In genomic region chr2:25939257-25939668, GRCh38 we compare ENCODE assay signal across 22 cellular contexts. TPM values are rescaled to one million over a fixed set of nuclear protein-coding genes. Genes with fewer than 3 reads are reported as not detected.
DNase-seq lines count a peak whose midpoint lies in the region; TF ChIP-seq lines count a peak whose summit lies in the region.
"Had no signal": no experiment of that assay in that cellular context is flagged by ENCODE, and none has a peak within 500 bp of the region (broad histone marks: within the 10 kb centered on the region; RNA-seq: fewer than 3 reads in every experiment).

No MANE protein-coding gene starts in this region.

- peak; percentile 45 for TF ChIP-seq POLR2A in transverse colon (IDR thresholded peaks at IDR 0.05)
- no peak for TF ChIP-seq POLR2A in esophagus squamous epithelium (IDR thresholded peaks at IDR 0.05)

- no peaks in the 10 kb centered on the region for H3K27me3 ChIP-seq in duodenal mucosa (ENCODE audit: control insufficient read depth in 1 of 2, insufficient read depth in 2 of 2, low read length in 2 of 2)
- no peaks in the 10 kb centered on the region for H3K27me3 ChIP-seq in transverse colon
- no peaks in the 10 kb centered on the region for H3K27me3 ChIP-seq in esophagus squamous epithelium
- H3K27me3 ChIP-seq: body of pancreas, sigmoid colon, SJCRH30 had no signal

- TF ChIP-seq EP300 in transverse colon (IDR thresholded peaks at IDR 0.05; ENCODE audit: low read depth) = no peak

- no peaks in the 10 kb centered on the region for H3K36me3 ChIP-seq in duodenal mucosa (ENCODE audit: control insufficient read depth in 1 of 2, insufficient read depth in 2 of 2, low read length in 2 of 2)
- no peaks in the 10 kb centered on the region for H3K36me3 ChIP-seq in transverse colon
- no peaks in the 10 kb centered on the region for H3K36me3 ChIP-seq in esophagus squamous epithelium
- H3K36me3 ChIP-seq: HAP-1, SJCRH30 had no signal

- WGBS in transverse colon (ENCODE audit: low coverage in 1 of 2), 2 donors = 42 to 100% methylated on average over 1 to 8 of the region's 8 CpGs
- WGBS in esophagus squamous epithelium, 2 donors = 78 to 83% methylated on average over 6 to 8 of the region's 8 CpGs

- peak overlapping the region; percentile 30 to 49 for H3K9ac ChIP-seq in duodenal mucosa (ENCODE audit: low read depth in 1 of 2, low read length in 2 of 2)

- TF ChIP-seq CTCF in transverse colon (IDR thresholded peaks at IDR 0.05) (no peak), esophagus squamous epithelium (IDR thresholded peaks at IDR 0.05) (no peak)

- intact Hi-C loops in transverse colon (cut with DNase I; ENCODE audit: low total_unique reads) (no loop called here), esophagus squamous epithelium (cut with DNase I) (no loop called here)

- peak; percentile 27 for DNase-seq in DMS 273 (lab: John Stamatoyannopoulos, UW; ENCODE audit: unreplicated experiment)
- no peak for DNase-seq in DMS 273 treated with DMSO at 0.1 percent for 48 hours (lab: John Stamatoyannopoulos, UW)
- peak; percentile 17 for DNase-seq in mucosa of gallbladder (ENCODE audit: low spot score)
- peak; percentile 41 for DNase-seq in transverse colon
- DNase-seq in stimulated activated CD4-positive, alpha-beta T cell treated with anti-CD3 and anti-CD28 coated beads, Interleukin-1b, Interleukin-23, amount 100 ng/mL, for 48 hours = no peak
- DNase-seq in esophagus squamous epithelium (lab: John Stamatoyannopoulos, UW) = no peak
- DNase-seq in activated CD4-positive, alpha-beta T cell treated with anti-CD3 and anti-CD28 coated beads for 1 hour = no peak
- DNase-seq: activated CD8-positive, alpha-beta memory T cell treated with anti-CD3 and anti-CD28 coated beads, Interleukin-2, amount 50 U/mL, for 48 hours; activated naive CD4-positive, alpha-beta T cell treated with anti-CD3 and anti-CD28 coated beads for 36 hours; body of pancreas; DMS53; foreskin fibroblast; Kasumi-1; mesenchymal stem cell; NCI-H1417 treated with DMSO at 0.1 percent for 48 hours; NCI-H226; sigmoid colon; SJCRH30; stimulated activated CD4-positive, alpha-beta T cell treated with anti-CD3 and anti-CD28 coated beads, Interleukin-2, amount 100 ng/mL, for 48 hours had no signal

- H3K27ac ChIP-seq in duodenal mucosa (ENCODE audit: low read depth, low read length) = no peak overlapping the region
- peak overlapping the region; percentile 61 to 76 (median 72) for H3K27ac ChIP-seq in transverse colon
- no peak overlapping the region for H3K27ac ChIP-seq in esophagus squamous epithelium
- H3K27ac ChIP-seq: 22Rv1, body of pancreas, SJCRH30 had no signal

- in situ Hi-C loops in transverse colon (cut with MboI; ENCODE audit: low pct_ligation_motif_present in 1 of 4, low pct_unique_long_range_greater_than_20kb in 1 of 4, low sequenced_read_pairs in 3 of 4) = no loop called here

- H3K9me3 ChIP-seq in duodenal mucosa (ENCODE audit: control insufficient read depth in 1 of 2, low read length in 2 of 2) = no peaks in the 10 kb centered on the region
- H3K9me3 ChIP-seq in transverse colon = no peaks in the 10 kb centered on the region
- H3K9me3 ChIP-seq in esophagus squamous epithelium = no peaks in the 10 kb centered on the region
- H3K9me3 ChIP-seq: body of pancreas, HAP-1, sigmoid colon, SJCRH30 had no signal

- H3K4me1 ChIP-seq in duodenal mucosa (ENCODE audit: control insufficient read depth in 1 of 2, insufficient read depth in 2 of 2, low read length in 2 of 2) (peaks cover 6 to 7% of the 10 kb centered on the region in 2 donors), transverse colon (no peaks in the 10 kb centered on the region), esophagus squamous epithelium (peaks cover 0 to 11% (median 0%) of the 10 kb centered on the region in 3 donors)
- H3K4me1 ChIP-seq: body of pancreas had no signal

- H3K4me3 ChIP-seq in duodenal mucosa (ENCODE audit: low read depth in 1 of 2, low read length in 2 of 2) = no peak overlapping the region
- H3K4me3 ChIP-seq in transverse colon = no peak overlapping the region
- no peak overlapping the region for H3K4me3 ChIP-seq in esophagus squamous epithelium
- H3K4me3 ChIP-seq: body of pancreas, HAP-1, sigmoid colon, SJCRH30 had no signal

RNA-seq across cellular contexts. Expression of gene KIF3C, which starts 43.0 kb away (rescaled TPM):
- total RNA-seq in mucosa of gallbladder (10.1 TPM), transverse colon (1 to 10 TPM in 3 of 4 donors, under 1 TPM in 1; 0.37 to 3.2 (median 2.0) TPM), esophagus squamous epithelium (1 to 10 TPM; 1.3 to 3.4 (median 1.8) TPM)

Comparison
In these comparisons a context has a peak if more than half of its experiments do, and no peak if none do; other contexts are left out.
1. DNase-seq: peak in DMS 273 (single experiment), mucosa of gallbladder (single experiment) and transverse colon (single experiment); none in DMS 273 treated with DMSO at 0.1 percent for 48 hours (single experiment), stimulated activated CD4-positive, alpha-beta T cell treated with anti-CD3 and anti-CD28 coated beads, Interleukin-1b, Interleukin-23, amount 100 ng/mL, for 48 hours (single experiment), esophagus squamous epithelium (single experiment) and activated CD4-positive, alpha-beta T cell treated with anti-CD3 and anti-CD28 coated beads for 1 hour (single experiment).
2. H3K27ac ChIP-seq: peak in transverse colon (4 of 4); none in duodenal mucosa (single experiment) and esophagus squamous epithelium (0 of 4).